12 cellular contexts compared by ENCODE assay signal in genomic region chr11:64746486-64746885, GRCh38. TPM values are rescaled to one million over a fixed set of nuclear protein-coding genes. Genes with fewer than 3 reads are reported as not detected.
DNase-seq lines count a peak whose midpoint lies in the region; ATAC-seq and TF ChIP-seq lines count a peak whose summit lies in the region.
"Had no signal": no experiment of that assay in that cellular context is flagged by ENCODE, and none has a peak within 500 bp of the region (broad histone marks: within the 10 kb centered on the region; RNA-seq: fewer than 3 reads in every experiment).

No MANE protein-coding gene starts in this region.

- H4K8ac ChIP-seq in neuronal stem cell (ENCODE audit: low read depth, low read length) = no peak overlapping the region

- H3K18ac ChIP-seq in neuronal stem cell (ENCODE audit: low read length) = no peak overlapping the region

- H3K23ac ChIP-seq in neuronal stem cell (ENCODE audit: low read depth, low read length, poor library complexity) = no peak overlapping the region

- H3K27ac ChIP-seq in neuronal stem cell (replicated peaks; ENCODE audit: low read length) (no peak overlapping the region), foreskin keratinocyte (no peak overlapping the region)

- no peak overlapping the region for H2BK12ac ChIP-seq in neuronal stem cell (ENCODE audit: low read length)

- H3K27ac Mint-ChIP-seq in natural killer cell = peak overlapping the region; percentile 95
- no peak overlapping the region for H3K27ac Mint-ChIP-seq in natural killer cell treated with Interleukin-12 subunit alpha and Interleukin-12 subunit beta and Interleukin-15 and Interleukin-18, amount 100 ng/mL, for 72 hours
- H3K27ac Mint-ChIP-seq in dendritic cell treated with granulocyte-macrophage colony-stimulating factor and Interleukin-4, amounts not matched to agents 40 ng/mL and 50 ng/mL, for 4 days = peak overlapping the region; percentile 93

- no peak overlapping the region for H4K91ac ChIP-seq in neuronal stem cell (ENCODE audit: low read depth, low read length, poor library complexity)

- H3K36me3 Mint-ChIP-seq in natural killer cell = no peaks in the 10 kb centered on the region
- no peaks in the 10 kb centered on the region for H3K36me3 Mint-ChIP-seq in natural killer cell treated with Interleukin-12 subunit alpha and Interleukin-12 subunit beta and Interleukin-15 and Interleukin-18, amount 100 ng/mL, for 72 hours
- H3K36me3 Mint-ChIP-seq in dendritic cell treated with granulocyte-macrophage colony-stimulating factor and Interleukin-4, amounts not matched to agents 40 ng/mL and 50 ng/mL, for 4 days (ENCODE audit: low read depth) = peaks cover 23% of the 10 kb centered on the region

- no peak for DNase-seq in natural killer cell
- DNase-seq in natural killer cell treated with Interleukin-12 subunit alpha and Interleukin-12 subunit beta and Interleukin-15 and Interleukin-18, amount 100 ng/mL, for 72 hours (ENCODE audit: low spot score) = no peak
- no peak for DNase-seq in neuronal stem cell (ENCODE audit: low spot score)
- no peak for DNase-seq in cerebellum (ENCODE audit: low spot score)
- no peak for DNase-seq in foreskin keratinocyte
- no peak for DNase-seq in stimulated activated naive CD4-positive, alpha-beta T cell (lab: John Stamatoyannopoulos, UW)
- no peak for DNase-seq in stimulated activated CD4-positive, alpha-beta T cell treated with anti-CD3 and anti-CD28 coated beads, Interleukin-4, amount 100 ng/mL, for 24 hours
- DNase-seq: BE2C, RPMI8226 had no signal

- H3K36me3 ChIP-seq in neuronal stem cell (replicated peaks in 1 of 2; ENCODE audit: control insufficient read depth in 2 of 2, insufficient read depth in 2 of 2, low read length in 2 of 2) = no peaks in the 10 kb centered on the region
- H3K36me3 ChIP-seq: BE2C had no signal

- no peak overlapping the region for H3K14ac ChIP-seq in neuronal stem cell (ENCODE audit: low read length)

- no peak overlapping the region for H3K9ac ChIP-seq in neuronal stem cell (ENCODE audit: low read depth, low read length, poor library complexity)

- H3K27me3 ChIP-seq in neuronal stem cell (ENCODE audit: control insufficient read depth in 3 of 3, insufficient read depth in 3 of 3, low read depth in 1 of 3, low read length in 3 of 3) (peaks cover 27 to 43% (median 37%) of the 10 kb centered on the region in 3 experiments), foreskin keratinocyte (peaks cover 53% of the 10 kb centered on the region)

- peak overlapping the region; percentile 94 for H2AK5ac ChIP-seq in neuronal stem cell (ENCODE audit: low read depth, low read length)

- TF ChIP-seq CTCF in natural killer cell (IDR thresholded peaks at IDR 0.05) (no peak), foreskin keratinocyte (conservative IDR thresholded peaks at IDR 0.05) (no peak)

- no peak for ATAC-seq in natural killer cell
- ATAC-seq in natural killer cell treated with Interleukin-12 subunit alpha and Interleukin-12 subunit beta and Interleukin-15 and Interleukin-18, amount 100 ng/mL, for 72 hours = no peak
- no peak for ATAC-seq in foreskin keratinocyte

- H3K9me3 Mint-ChIP-seq in natural killer cell = no peaks in the 10 kb centered on the region
- H3K9me3 Mint-ChIP-seq in natural killer cell treated with Interleukin-12 subunit alpha and Interleukin-12 subunit beta and Interleukin-15 and Interleukin-18, amount 100 ng/mL, for 72 hours = no peaks in the 10 kb centered on the region
- H3K9me3 Mint-ChIP-seq in dendritic cell treated with granulocyte-macrophage colony-stimulating factor and Interleukin-4, amounts not matched to agents 40 ng/mL and 50 ng/mL, for 4 days = no peaks in the 10 kb centered on the region

- peak overlapping the region; percentile 63 for H3K4me3 Mint-ChIP-seq in natural killer cell
- no peak overlapping the region for H3K4me3 Mint-ChIP-seq in natural killer cell treated with Interleukin-12 subunit alpha and Interleukin-12 subunit beta and Interleukin-15 and Interleukin-18, amount 100 ng/mL, for 72 hours
- no peak overlapping the region for H3K4me3 Mint-ChIP-seq in dendritic cell treated with granulocyte-macrophage colony-stimulating factor and Interleukin-4, amounts not matched to agents 40 ng/mL and 50 ng/mL, for 4 days

- H3K79me1 ChIP-seq in neuronal stem cell (ENCODE audit: low read depth, low read length) = peaks cover 5% of the 10 kb centered on the region

- H3K27me3 Mint-ChIP-seq in natural killer cell (ENCODE audit: low read depth in 2 of 2) = no peaks in the 10 kb centered on the region
- no peaks in the 10 kb centered on the region for H3K27me3 Mint-ChIP-seq in natural killer cell treated with Interleukin-12 subunit alpha and Interleukin-12 subunit beta and Interleukin-15 and Interleukin-18, amount 100 ng/mL, for 72 hours
- peaks cover 10% of the 10 kb centered on the region for H3K27me3 Mint-ChIP-seq in dendritic cell treated with granulocyte-macrophage colony-stimulating factor and Interleukin-4, amounts not matched to agents 40 ng/mL and 50 ng/mL, for 4 days

- peaks cover 40 to 62% of the 10 kb centered on the region in 2 donors for H3K4me1 Mint-ChIP-seq in natural killer cell
- H3K4me1 Mint-ChIP-seq in natural killer cell treated with Interleukin-12 subunit alpha and Interleukin-12 subunit beta and Interleukin-15 and Interleukin-18, amount 100 ng/mL, for 72 hours (ENCODE audit: low read depth in 2 of 2) = peaks cover 14 to 28% of the 10 kb centered on the region in 2 donors
- peaks cover 35% of the 10 kb centered on the region for H3K4me1 Mint-ChIP-seq in dendritic cell treated with granulocyte-macrophage colony-stimulating factor and Interleukin-4, amounts not matched to agents 40 ng/mL and 50 ng/mL, for 4 days (ENCODE audit: low read depth)

- peaks cover 24 to 25% of the 10 kb centered on the region in 2 donors for H3K4me1 ChIP-seq in neuronal stem cell (ENCODE audit: control insufficient read depth in 2 of 2, insufficient read depth in 1 of 2, low read depth in 1 of 2, low read length in 2 of 2)
- no peaks in the 10 kb centered on the region for H3K4me1 ChIP-seq in foreskin keratinocyte
- H3K4me1 ChIP-seq: BE2C had no signal

- intact Hi-C loops in natural killer cell (cut with micrococcal nuclease) = no loop called here
- intact Hi-C loops in dendritic cell treated with granulocyte-macrophage colony-stimulating factor and Interleukin-4, amounts not matched to agents 40 ng/mL and 50 ng/mL, for 4 days (cut with micrococcal nuclease) = no loop called here

- H2BK15ac ChIP-seq in neuronal stem cell (ENCODE audit: low read length) = no peak overlapping the region

- peaks cover 0 to 6% of the 10 kb centered on the region in 2 donors for H3K9me3 ChIP-seq in neuronal stem cell (replicated peaks in 1 of 2; ENCODE audit: control insufficient read depth in 2 of 2, insufficient read depth in 1 of 2, low read depth in 1 of 2, low read length in 2 of 2)
- H3K9me3 ChIP-seq: BE2C had no signal

- H2BK5ac ChIP-seq in neuronal stem cell (ENCODE audit: low read length) = no peak overlapping the region

- no peak overlapping the region for H2AFZ ChIP-seq in neuronal stem cell (ENCODE audit: low read length)

- no peak overlapping the region for H3K4me3 ChIP-seq in neuronal stem cell (ENCODE audit: low read length in 2 of 2)

- H2BK120ac ChIP-seq in neuronal stem cell (ENCODE audit: low read depth, low read length) = no peak overlapping the region

- H3K4me2 ChIP-seq in neuronal stem cell (ENCODE audit: insufficient read depth, low read length, poor library complexity, severe bottlenecking) = no peak overlapping the region

- no CpG with 5 or more reads among the region's 10 CpGs for WGBS in neuronal stem cell (ENCODE audit: extremely low coverage in 2 of 2, insufficient read length in 2 of 2, insufficient replicate concordance in 1 of 2), 2 donors

- peak overlapping the region; percentile 76 for H3K4ac ChIP-seq in neuronal stem cell (ENCODE audit: low read length)

RNA-seq across cellular contexts. Expression of gene RASGRP2, which starts 2.5 kb away (rescaled TPM):
- 100 to 1,000 TPM; 371 to 417 (median 394) TPM for total RNA-seq in natural killer cell
- 10 to 100 TPM; 13.6 to 27.7 TPM for total RNA-seq in natural killer cell treated with Interleukin-12 subunit alpha and Interleukin-12 subunit beta and Interleukin-15 and Interleukin-18, amount 100 ng/mL, for 72 hours
- polyA plus RNA-seq in neuronal stem cell (2013, experiment 1 of 2) = 1.3 TPM
- 1.4 TPM for polyA plus RNA-seq in neuronal stem cell (2013, experiment 2 of 2)
- total RNA-seq in cerebellum = 17.5 TPM
- total RNA-seq in foreskin keratinocyte = 0.14 and 0.31 TPM in 2 replicates
- polyA plus RNA-seq in foreskin keratinocyte = 0.25 and 0.39 TPM in 2 replicates
- total RNA-seq: epithelial cell of proximal tubule had no signal

RNA-seq across cellular contexts. Expression of gene PYGM, which starts 13.3 kb away (rescaled TPM):
- total RNA-seq in natural killer cell = 1 to 10 TPM; 4.1 to 8.4 (median 6.1) TPM
- 1 to 10 TPM; 4.7 to 5.6 TPM for total RNA-seq in natural killer cell treated with Interleukin-12 subunit alpha and Interleukin-12 subunit beta and Interleukin-15 and Interleukin-18, amount 100 ng/mL, for 72 hours
- 1.3 TPM for polyA plus RNA-seq in neuronal stem cell (2013, experiment 1 of 2)
- polyA plus RNA-seq in neuronal stem cell (2013, experiment 2 of 2) = 1.3 TPM
- 1.1 TPM for total RNA-seq in cerebellum
- 0.07 TPM in 2 replicates for total RNA-seq in foreskin keratinocyte
- 0.07 and 0.19 TPM in 2 replicates for polyA plus RNA-seq in foreskin keratinocyte
- total RNA-seq: epithelial cell of proximal tubule had no signal

RNA-seq across cellular contexts. Expression of gene NRXN2, which starts 23.5 kb away (rescaled TPM):
- total RNA-seq in natural killer cell (1 to 10 TPM; 2.9 to 9.6 (median 7.7) TPM), cerebellum (134 TPM), foreskin keratinocyte (not detected in 2 replicates)
- total RNA-seq in natural killer cell treated with Interleukin-12 subunit alpha and Interleukin-12 subunit beta and Interleukin-15 and Interleukin-18, amount 100 ng/mL, for 72 hours = 1 to 10 TPM in 1 of 2 donors, under 1 TPM in 1; 0.74 to 1.3 TPM
- 33.3 TPM for polyA plus RNA-seq in neuronal stem cell (2013, experiment 1 of 2)
- 33.6 TPM for polyA plus RNA-seq in neuronal stem cell (2013, experiment 2 of 2)
- not detected in 2 replicates for polyA plus RNA-seq in foreskin keratinocyte
- total RNA-seq: epithelial cell of proximal tubule had no signal
- polyA plus RNA-seq: keratinocyte had no signal

RNA-seq across cellular contexts. Expression of gene SF1, which starts 31.9 kb away (rescaled TPM):
- total RNA-seq in natural killer cell (100 to 1,000 TPM; 841 to 864 (median 845) TPM), cerebellum (108 TPM), foreskin keratinocyte (114 and 115 TPM in 2 replicates)
- 100 to 1,000 TPM; 376 to 425 TPM for total RNA-seq in natural killer cell treated with Interleukin-12 subunit alpha and Interleukin-12 subunit beta and Interleukin-15 and Interleukin-18, amount 100 ng/mL, for 72 hours
- polyA plus RNA-seq in neuronal stem cell (2013, experiment 1 of 2) = 214 TPM
- polyA plus RNA-seq in neuronal stem cell (2013, experiment 2 of 2) = 215 TPM
- polyA plus RNA-seq in foreskin keratinocyte = 105 and 113 TPM in 2 replicates

RNA-seq across cellular contexts. Expression of gene MAP4K2, which starts 56.5 kb away (rescaled TPM):
- 10 to 100 TPM; 38.3 to 40.6 (median 38.7) TPM for total RNA-seq in natural killer cell
- 10 to 100 TPM; 17.6 to 47.1 TPM for total RNA-seq in natural killer cell treated with Interleukin-12 subunit alpha and Interleukin-12 subunit beta and Interleukin-15 and Interleukin-18, amount 100 ng/mL, for 72 hours
- polyA plus RNA-seq in neuronal stem cell (2013, experiment 1 of 2) = 11.1 TPM
- polyA plus RNA-seq in neuronal stem cell (2013, experiment 2 of 2) = 11.6 TPM
- total RNA-seq in cerebellum = 10.1 TPM
- 26.3 and 27.8 TPM in 2 replicates for total RNA-seq in foreskin keratinocyte
- polyA plus RNA-seq in foreskin keratinocyte = 25.7 and 26.9 TPM in 2 replicates

Comparison
In these comparisons a context has a peak if more than half of its experiments do, and no peak if none do; other contexts are left out.
1. H3K27ac Mint-ChIP-seq: peak in natural killer cell (2 of 2) and dendritic cell treated with granulocyte-macrophage colony-stimulating factor and Interleukin-4, amounts not matched to agents 40 ng/mL and 50 ng/mL, for 4 days (single experiment); none in natural killer cell treated with Interleukin-12 subunit alpha and Interleukin-12 subunit beta and Interleukin-15 and Interleukin-18, amount 100 ng/mL, for 72 hours (0 of 2).
2. RNA of gene RASGRP2, which starts 2.5 kb away (total RNA-seq): 371 to 417 TPM in natural killer cell; 13.6 to 27.7 TPM in natural killer cell treated with Interleukin-12 subunit alpha and Interleukin-12 subunit beta and Interleukin-15 and Interleukin-18, amount 100 ng/mL, for 72 hours, 17.5 TPM in cerebellum (single experiment) and 0.14 to 0.31 TPM in foreskin keratinocyte; every median in the first group is over 10 times any median in the second.
3. RNA of gene NRXN2, which starts 23.5 kb away (total RNA-seq): 134 TPM in cerebellum (single experiment); 2.9 to 9.6 TPM in natural killer cell, 0.74 to 1.3 TPM in natural killer cell treated with Interleukin-12 subunit alpha and Interleukin-12 subunit beta and Interleukin-15 and Interleukin-18, amount 100 ng/mL, for 72 hours and not detected in foreskin keratinocyte; every median in the first group is over 10 times any median in the second.